Comparison of ENCODE assay signal across 10 cellular contexts in genomic region chr2:36708119-36708741, GRCh38. TPM values are rescaled to one million over a fixed set of nuclear protein-coding genes. Genes with fewer than 3 reads are reported as not detected.
DNase-seq lines count a peak whose midpoint lies in the region; ATAC-seq and TF ChIP-seq lines count a peak whose summit lies in the region.
"Had no signal": no experiment of that assay in that cellular context is flagged by ENCODE, and none has a peak within 500 bp of the region (broad histone marks: within the 10 kb centered on the region; RNA-seq: fewer than 3 reads in every experiment).

No MANE protein-coding gene starts in this region.

- TF ChIP-seq POLR2A in suprapubic skin (IDR thresholded peaks at IDR 0.05) (no peak), GM18505 (IDR thresholded peaks at IDR 0.05; ENCODE audit: borderline replicate concordance, extremely low read depth, insufficient read depth, insufficient read length) (no peak)

- no peak overlapping the region for H3K9ac ChIP-seq in SK-N-MC (ENCODE audit: insufficient read length)

- peaks cover 7% of the 10 kb centered on the region; the same call in 1 of the 2 replicates for H3K9me3 ChIP-seq in SK-N-MC (ENCODE audit: low read depth, low read length)
- H3K9me3 ChIP-seq in heart right ventricle = peaks cover 0 to 12% (median 7%) of the 10 kb centered on the region in 11 donors
- H3K9me3 ChIP-seq in suprapubic skin = no peaks in the 10 kb centered on the region

- 63 to 65% methylated on average over 8 of the region's 8 CpGs for WGBS in heart right ventricle, 2 donors
- 53% methylated on average over 8 of the region's 8 CpGs for WGBS in suprapubic skin

- ATAC-seq in heart right ventricle (peak; percentile 41 to 72 (median 60)), HG03460 (IDR thresholded peaks at IDR 0.05; ENCODE audit: unreplicated experiment) (no peak), HG03025 (IDR thresholded peaks at IDR 0.05; ENCODE audit: low FRiP score, unreplicated experiment) (no peak), GM18505 (IDR thresholded peaks at IDR 0.05; ENCODE audit: unreplicated experiment) (no peak), HG02763 (IDR thresholded peaks at IDR 0.05; ENCODE audit: unreplicated experiment) (no peak)

- H3K4me3 ChIP-seq in SK-N-MC (peak overlapping the region; percentile 26), heart right ventricle (no peak overlapping the region), suprapubic skin (no peak overlapping the region)
- H3K4me3 ChIP-seq: lung had no signal

- peaks cover 0 to 38% (median 13%) of the 10 kb centered on the region in 9 donors for H3K4me1 ChIP-seq in heart right ventricle
- peaks cover 27% of the 10 kb centered on the region for H3K4me1 ChIP-seq in suprapubic skin

- intact Hi-C loops in heart right ventricle (cut with DNase I) = no loop called here

- TF ChIP-seq EP300 in suprapubic skin (IDR thresholded peaks at IDR 0.05) = no peak

- H3K36me3 ChIP-seq in SK-N-MC (ENCODE audit: insufficient read depth, low read length) (no peaks in the 10 kb centered on the region), heart right ventricle (no peaks in the 10 kb centered on the region), suprapubic skin (no peaks in the 10 kb centered on the region)

- H3K27me3 ChIP-seq in heart right ventricle (no peaks in the 10 kb centered on the region), suprapubic skin (no peaks in the 10 kb centered on the region)

- no peak overlapping the region for H3K27ac ChIP-seq in SK-N-MC
- H3K27ac ChIP-seq in heart right ventricle = peak overlapping the region in 6 of 10 donors; percentile 20 to 69 (median 42)
- peak overlapping the region; percentile 85 for H3K27ac ChIP-seq in suprapubic skin

- TF ChIP-seq CTCF in GM12873 (IDR thresholded peaks at IDR 0.05; ENCODE audit: insufficient read depth, low read depth, low read length, missing control alignments) (peak; percentile 8), heart right ventricle (IDR thresholded peaks at IDR 0.05) (peak in 2 of 9 donors; percentile 11 to 16), suprapubic skin (IDR thresholded peaks at IDR 0.05) (no peak)

- no peak for DNase-seq in SK-N-MC (ENCODE audit: low read depth, low spot score)
- no peak for DNase-seq in heart right ventricle
- no peak for DNase-seq in suprapubic skin (ENCODE audit: low spot score in 2 of 2)
- DNase-seq: stimulated activated naive CD4-positive, alpha-beta T cell had no signal

RNA-seq across cellular contexts. Expression of gene VIT, which starts 11.7 kb away (rescaled TPM):
- total RNA-seq in heart right ventricle (10 to 100 TPM in 3 of 10 donors, 1 to 10 TPM in 7; 1.2 to 23.6 (median 4.7) TPM), suprapubic skin (1 to 10 TPM; 5.6 to 9.8 (median 9.1) TPM)
- 1 to 10 TPM; 2.7 to 9.6 TPM for polyA plus RNA-seq in heart right ventricle

Comparison
In these comparisons a context has a peak if more than half of its experiments do, and no peak if none do; other contexts are left out.
1. ATAC-seq: peak in heart right ventricle (8 of 8); none in HG03460 (single experiment), HG03025 (single experiment), GM18505 (single experiment) and HG02763 (single experiment).